In the genomic region with DNA sequence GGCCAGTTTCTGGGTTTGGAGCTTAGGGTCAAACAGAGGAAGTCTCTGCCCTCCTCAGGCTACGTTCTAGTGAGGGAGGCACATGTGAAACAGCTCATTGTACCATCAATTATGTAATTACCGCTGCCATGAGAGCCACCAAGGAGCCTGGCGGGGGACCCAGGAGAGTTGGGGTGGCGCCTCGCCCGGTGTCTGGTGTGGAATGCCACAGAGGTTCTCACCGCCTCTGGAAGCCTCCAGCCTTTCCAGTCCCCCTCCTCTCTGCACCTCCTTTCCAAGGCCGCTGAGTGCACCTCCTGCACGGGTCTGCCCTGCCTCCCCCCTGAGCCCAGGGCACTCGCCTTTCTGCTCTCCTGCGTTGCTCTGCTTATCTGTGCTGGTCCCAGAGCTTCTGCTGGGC, we compare ENCODE assay signal across 1 cellular context.
TF ChIP-seq lines count a peak whose summit lies in the region.

No MANE protein-coding gene starts in this region.

TF ChIP-seq in WTC11, 78 proteins besides CTCF, POLR2A, EP300 and RAD21 (continued from another document):
- TF ChIP-seq USF2 (CRISPR knock-in tag; IDR thresholded peaks at IDR 0.05) (no peak), NFE2L1 (CRISPR knock-in tag; IDR thresholded peaks at IDR 0.05) (no peak), AR (CRISPR knock-in tag; IDR thresholded peaks at IDR 0.05) (no peak), TP53 (CRISPR knock-in tag; IDR thresholded peaks at IDR 0.05) (no peak), ZNF138 (CRISPR knock-in tag; conservative IDR thresholded peaks at IDR 0.05) (no peak)
